Comparison of ENCODE assay signal across 28 cellular contexts in the genomic region with DNA sequence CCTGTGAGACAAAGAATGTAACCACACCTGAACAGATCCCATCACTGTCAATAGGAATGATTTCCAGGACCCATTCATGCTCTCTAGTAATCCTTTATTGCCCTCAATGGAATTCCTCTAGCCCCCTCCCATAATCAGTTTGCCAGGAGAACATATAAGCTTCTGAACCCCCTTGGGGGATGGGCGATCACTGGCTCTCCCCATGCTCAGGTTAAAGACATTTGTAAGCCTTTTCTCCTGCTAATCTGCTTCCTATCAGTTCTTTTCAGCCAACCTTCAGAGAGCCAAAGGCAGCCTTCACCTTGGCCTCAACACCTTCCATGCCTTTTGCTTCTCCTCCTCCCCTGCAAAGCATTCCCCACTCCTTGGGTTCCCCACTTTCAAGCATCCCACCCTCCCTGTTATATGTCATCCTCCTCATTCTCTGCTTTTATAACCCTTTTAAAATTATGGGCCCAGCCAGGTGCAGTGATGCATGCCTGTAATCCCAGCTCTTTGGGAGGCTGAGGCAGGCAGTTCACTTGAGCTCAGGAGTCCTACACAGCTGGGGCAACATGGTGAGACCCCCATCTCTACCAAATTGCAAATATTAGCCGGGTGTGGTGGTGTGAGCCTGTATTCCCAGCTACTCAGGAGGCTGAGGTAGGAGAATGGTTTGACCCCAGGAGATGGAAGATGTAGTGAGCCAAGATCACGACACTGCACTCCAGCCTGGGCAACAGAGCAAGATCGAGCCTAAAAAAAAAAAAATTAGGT. TPM values are rescaled to one million over a fixed set of nuclear protein-coding genes. Genes with fewer than 3 reads are reported as not detected.
DNase-seq lines count a peak whose midpoint lies in the region; ATAC-seq and TF ChIP-seq lines count a peak whose summit lies in the region.
"Had no signal": no experiment of that assay in that cellular context is flagged by ENCODE, and none has a peak within 500 bp of the region (broad histone marks: within the 10 kb centered on the region; RNA-seq: fewer than 3 reads in every experiment).

No MANE protein-coding gene starts in this region.

- TF ChIP-seq CTCF in Caco-2 (IDR thresholded peaks at IDR 0.05; ENCODE audit: insufficient read depth in 1 of 2, low read depth in 1 of 2, low read length in 1 of 2, severe bottlenecking in 1 of 2, unreplicated experiment in 1 of 2), result no peak
- no peak for TF ChIP-seq CTCF in neural progenitor cell (IDR thresholded peaks at IDR 0.05)

- POLR2A ChIA-PET in Caco-2 (lab: Charles Lee), result no interaction called here

- no TSS peak for BruUV-seq in Caco-2 (replicated peaks; lab: Mats Ljungman, UMichigan)

- H3K4me3 ChIP-seq in Caco-2 (ENCODE audit: low read depth, low read length), result no peak overlapping the region
- no peak overlapping the region for H3K4me3 ChIP-seq in HUES64 (ENCODE audit: low read length)
- H3K4me3 ChIP-seq in neural progenitor cell, result no peak overlapping the region

- H3K27ac Mint-ChIP-seq in Caco-2 (ENCODE audit: unreplicated experiment) (peak overlapping the region; percentile 40), neural progenitor cell (no peak overlapping the region)
- H3K27ac Mint-ChIP-seq: CD8-positive, alpha-beta memory T cell had no signal

- H3K4me2 ChIP-seq in neural progenitor cell, result no peak overlapping the region
- H3K4me2 ChIP-seq: SK-N-SH had no signal

- H3K4me3 Mint-ChIP-seq in Caco-2 (ENCODE audit: unreplicated experiment) (no peak overlapping the region), neural progenitor cell (no peak overlapping the region)
- H3K4me3 Mint-ChIP-seq: CD14-positive monocyte; CD8-positive, alpha-beta memory T cell had no signal

- H3K9ac ChIP-seq in HUES64 (ENCODE audit: low read depth, low read length) (no peak overlapping the region), neural progenitor cell (no peak overlapping the region)
- H3K9ac ChIP-seq: SK-N-SH had no signal

- peaks cover 20% of the 10 kb centered on the region for H3K4me1 ChIP-seq in Caco-2
- H3K4me1 ChIP-seq in HUES64 (ENCODE audit: insufficient read depth, low read length), result peaks cover 22% of the 10 kb centered on the region
- peaks cover 5% of the 10 kb centered on the region for H3K4me1 ChIP-seq in neural progenitor cell
- H3K4me1 ChIP-seq: BE2C had no signal

- H3K79me2 ChIP-seq in neural progenitor cell (ENCODE audit: low read depth), result no peaks in the 10 kb centered on the region

- H3K27me3 ChIP-seq in Caco-2 (replicated peaks; ENCODE audit: control insufficient read depth, insufficient read depth, low read length) (no peaks in the 10 kb centered on the region), HUES64 (ENCODE audit: insufficient read depth, low read length) (no peaks in the 10 kb centered on the region), neural progenitor cell (no peaks in the 10 kb centered on the region)
- H3K27me3 ChIP-seq: BE2C had no signal

- H3K36me3 Mint-ChIP-seq in Caco-2 (ENCODE audit: insufficient read depth, unreplicated experiment), result peaks cover 9% of the 10 kb centered on the region
- no peaks in the 10 kb centered on the region for H3K36me3 Mint-ChIP-seq in neural progenitor cell
- H3K36me3 Mint-ChIP-seq: CD14-positive monocyte; CD8-positive, alpha-beta memory T cell had no signal

- intact Hi-C loops in Caco-2 (cut with micrococcal nuclease; ENCODE audit: unreplicated experiment), result no loop called here

- DNase-seq in Caco-2 (no peak), iPS DF 4.7 (ENCODE audit: extremely low read depth, low spot score) (peak; percentile 51), neural progenitor cell (ENCODE audit: low spot score) (peak; percentile 9)
- no peak for DNase-seq in activated CD8-positive, alpha-beta memory T cell treated with anti-CD3 and anti-CD28 coated beads, Interleukin-2, amount 50 U/mL, for 4 hours
- DNase-seq: BE2C; Calu3; CD8-positive, alpha-beta memory T cell; DMS53; GOT3; KBM-7; MV-4-11; NCI-H1105; NCI-H1436 treated with DMSO at 0.1 percent for 48 hours; NCI-H187 treated with DMSO at 0.1 percent for 48 hours; NCI-H2107; NCI-H524; NCI-H774; SK-N-SH had no signal

- H2AFZ ChIP-seq in neural progenitor cell (replicated peaks), result no peak overlapping the region

- H3K27ac ChIP-seq in HUES64 (ENCODE audit: low read depth, low read length) (peak overlapping the region; percentile 73; the same call in 1 of the 2 replicates), neural progenitor cell (no peak overlapping the region)
- H3K27ac ChIP-seq: 22Rv1 had no signal

- H4K20me1 ChIP-seq in neural progenitor cell (ENCODE audit: low read depth), result no peaks in the 10 kb centered on the region

- no peaks in the 10 kb centered on the region for H3F3A ChIP-seq in neural progenitor cell (ENCODE audit: low read depth)

- CTCF ChIA-PET in Caco-2 (lab: Charles Lee), result no interaction called here

- peaks cover 22% of the 10 kb centered on the region for H3K4me1 Mint-ChIP-seq in Caco-2 (ENCODE audit: low read depth, unreplicated experiment)
- H3K4me1 Mint-ChIP-seq in neural progenitor cell, result peaks cover 4% of the 10 kb centered on the region
- H3K4me1 Mint-ChIP-seq: CD14-positive monocyte; CD8-positive, alpha-beta memory T cell had no signal

- no peak for ATAC-seq in GM18520 (IDR thresholded peaks at IDR 0.05; ENCODE audit: unreplicated experiment)
- ATAC-seq in HG02610 (IDR thresholded peaks at IDR 0.05; ENCODE audit: unreplicated experiment), result no peak

- no peaks in the 10 kb centered on the region for H3K27me3 Mint-ChIP-seq in Caco-2 (ENCODE audit: insufficient read depth, unreplicated experiment)
- H3K27me3 Mint-ChIP-seq in neural progenitor cell (ENCODE audit: insufficient read depth, low read depth), result peaks cover 4% of the 10 kb centered on the region

- H3K9me3 Mint-ChIP-seq in Caco-2 (ENCODE audit: unreplicated experiment) (peaks cover 25% of the 10 kb centered on the region), neural progenitor cell (peaks cover 20% of the 10 kb centered on the region)

- no peaks in the 10 kb centered on the region for H3K36me3 ChIP-seq in Caco-2 (ENCODE audit: control insufficient read depth, insufficient read depth, low read length)
- H3K36me3 ChIP-seq in HUES64 (ENCODE audit: insufficient read depth, low read length), result no peaks in the 10 kb centered on the region
- H3K36me3 ChIP-seq in neural progenitor cell, result no peaks in the 10 kb centered on the region
- H3K36me3 ChIP-seq: BE2C had no signal

- H3K9me3 ChIP-seq in Caco-2 (peaks cover 13% of the 10 kb centered on the region), HUES64 (ENCODE audit: insufficient read depth, low read depth, low read length) (peaks cover 4% of the 10 kb centered on the region; the same call in 1 of the 2 replicates), neural progenitor cell (ENCODE audit: low read depth) (no peaks in the 10 kb centered on the region)
- H3K9me3 ChIP-seq: BE2C, SK-N-SH had no signal

- WGBS in HUES64, result 79% methylated on average over 4 of the region's 4 CpGs

RNA-seq across cellular contexts. Expression of gene DPRX, which starts 12.4 kb away (rescaled TPM):
- total RNA-seq in Caco-2 (2022) (not detected in 2 replicates), neural progenitor cell (ENCODE audit: low replicate concordance) (not detected in 2 replicates)
- not detected for polyA plus RNA-seq in HUES64 (2013, experiment 1 of 2)
- polyA plus RNA-seq in HUES64 (2013, experiment 2 of 2), result not detected
- total RNA-seq: Calu3; CD8-positive, alpha-beta memory T cell; Daoy; G401; HT-29; LHCN-M2; MCF 10A had no signal
- polyA plus RNA-seq: CD14-positive monocyte; CD8-positive, alpha-beta memory T cell; SK-N-SH had no signal

Comparison
In these comparisons a context has a peak if more than half of its experiments do, and no peak if none do; other contexts are left out.
1. DNase-seq: peak in iPS DF 4.7 (single experiment) and neural progenitor cell (single experiment); none in Caco-2 (0 of 2) and activated CD8-positive, alpha-beta memory T cell treated with anti-CD3 and anti-CD28 coated beads, Interleukin-2, amount 50 U/mL, for 4 hours (single experiment).